6 cellular contexts compared by ENCODE assay signal in the genomic region with DNA sequence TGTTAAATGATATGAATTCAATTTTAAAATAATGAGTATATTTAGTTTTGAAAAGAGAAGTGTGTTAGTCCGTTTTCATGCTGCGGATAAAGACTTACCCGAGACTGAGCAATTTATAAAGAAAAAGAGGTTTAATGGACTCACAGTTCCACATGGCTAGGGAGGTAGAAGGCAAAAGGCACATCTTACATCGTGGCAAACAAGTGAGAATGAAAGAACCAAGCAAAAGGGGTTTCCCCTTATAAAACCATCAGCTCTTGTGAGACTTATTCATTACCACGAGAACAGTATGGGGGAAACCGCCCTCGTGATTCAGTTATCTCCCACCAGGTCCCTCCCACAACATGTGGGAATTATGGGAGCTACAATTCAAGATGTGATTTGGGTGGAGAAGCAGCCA. TPM values are rescaled to one million over a fixed set of nuclear protein-coding genes. Genes with fewer than 3 reads are reported as not detected.
"Had no signal": no experiment of that assay in that cellular context is flagged by ENCODE, and none has a peak within 500 bp of the region (broad histone marks: within the 10 kb centered on the region; RNA-seq: fewer than 3 reads in every experiment).

No MANE protein-coding gene starts in this region.

RNA-seq across cellular contexts. Expression of gene OSMR, which starts 51.8 kb away (rescaled TPM):
- total RNA-seq: activated CD4-positive, alpha-beta T cell treated with anti-CD3 and anti-CD28 coated beads, Interleukin-2, amount 10 ng/mL, durations not matched to agents 24 days and 14 days; activated CD8-positive, alpha-beta memory T cell treated with anti-CD3 and anti-CD28 coated beads, Interleukin-2, amount 10 ng/mL, durations not matched to agents 7 days and 5 days; activated naive CD8-positive, alpha-beta T cell treated with anti-CD3 and anti-CD28 coated beads, Interleukin-2, amount 10 ng/mL, durations not matched to agents 7 days and 5 days; activated T-helper 1 cell treated with anti-CD3 and anti-CD28 coated beads, Interleukin-12 subunit alpha, Interleukin-12 subunit beta, Interleukin-2, Interleukin-4 antibody, amounts not matched to agents 30 ng/mL and 10 ng/mL and 1 ng/mL, durations not matched to agents 14 hours and 24 hours and 36 hours; T-helper 17 cell; T-helper 2 cell treated with Interferon-gamma antibody and Interleukin-4, amounts not matched to agents 100 ng/mL and 5 ng/mL, for 36 hours had no signal
